ENCODE assay signal across 8 cellular contexts in the genomic region with DNA sequence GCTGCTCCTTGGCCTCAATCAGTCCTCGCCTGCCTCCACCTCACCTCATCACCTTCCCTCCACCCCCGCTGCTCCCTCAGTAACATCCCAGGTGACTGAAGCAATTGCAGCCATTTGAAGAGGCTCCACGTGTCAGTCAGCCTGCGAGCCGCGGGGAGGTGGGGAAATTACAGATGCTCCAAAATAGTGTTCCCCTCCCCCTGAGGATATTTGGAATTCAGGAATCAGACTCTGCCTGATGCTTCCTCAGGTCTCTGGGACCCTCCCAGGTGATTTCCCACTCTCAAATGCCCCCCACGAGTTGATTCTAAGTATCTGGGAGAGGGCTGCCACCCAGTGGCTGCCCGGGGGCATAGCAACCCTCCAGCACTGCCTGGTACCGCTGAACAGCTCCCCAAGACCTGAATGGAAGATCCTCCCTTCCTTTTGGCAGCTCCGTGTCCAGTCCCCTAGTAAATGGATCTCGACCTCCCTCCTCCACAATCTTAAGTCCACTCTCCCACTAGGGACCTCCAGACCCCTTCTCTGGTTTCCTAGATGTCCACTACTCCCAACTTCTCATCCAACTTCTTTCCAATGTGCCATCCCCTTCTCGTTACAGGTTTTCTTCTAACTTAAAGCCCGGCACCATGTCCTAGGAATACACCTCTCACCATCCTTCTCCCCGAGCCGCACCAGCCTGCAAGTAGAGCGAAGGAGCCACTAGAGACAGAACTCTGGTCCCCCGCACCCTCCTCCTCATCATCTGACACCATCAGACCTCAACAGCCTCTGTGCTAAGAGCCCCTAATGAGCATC. TPM values are rescaled to one million over a fixed set of nuclear protein-coding genes. Genes with fewer than 3 reads are reported as not detected.
DNase-seq lines count a peak whose midpoint lies in the region; ATAC-seq and TF ChIP-seq lines count a peak whose summit lies in the region.

No MANE protein-coding gene starts in this region.

- TF ChIP-seq CTCF in esophagus muscularis mucosa (IDR thresholded peaks at IDR 0.05) (peak; percentile 95 to 99 (median 96)), natural killer cell (IDR thresholded peaks at IDR 0.05) (peak; percentile 77), suprapubic skin (IDR thresholded peaks at IDR 0.05) (peak; percentile 85 to 96)

- TF ChIP-seq POLR2A in esophagus muscularis mucosa (IDR thresholded peaks at IDR 0.05; ENCODE audit: low read depth) (no peak), suprapubic skin (IDR thresholded peaks at IDR 0.05) (no peak)

- no peaks in the 10 kb centered on the region for H3K4me1 ChIP-seq in GM23248 (ENCODE audit: insufficient read depth)
- H3K4me1 ChIP-seq in esophagus muscularis mucosa, result peaks cover 20 to 29% (median 28%) of the 10 kb centered on the region in 4 donors
- peaks cover 24% of the 10 kb centered on the region for H3K4me1 ChIP-seq in suprapubic skin

- no peaks in the 10 kb centered on the region for H3K9me2 ChIP-seq in GM23248 (ENCODE audit: insufficient read depth)

- in situ Hi-C loops in GM23248 (cut with MboI), result loop anchor here (5.0 to 25.0 kb wide), 3 partner anchors 89 to 281 kb away; no protein-coding TSS in a partner anchor

- H3K27ac ChIP-seq in GM23248 (no peak overlapping the region), esophagus muscularis mucosa (replicated peaks in 1 of 4) (no peak overlapping the region), suprapubic skin (no peak overlapping the region)

- no peaks in the 10 kb centered on the region for H3K36me3 ChIP-seq in GM23248 (ENCODE audit: low read depth)
- H3K36me3 ChIP-seq in esophagus muscularis mucosa, result no peaks in the 10 kb centered on the region
- no peaks in the 10 kb centered on the region for H3K36me3 ChIP-seq in suprapubic skin

- DNase-seq in Ammon's horn (ENCODE audit: low spot score), result peak; percentile 72
- peak; percentile 69 for DNase-seq in GM23248
- peak; percentile 83 for DNase-seq in NCI-H69 (lab: John Stamatoyannopoulos, UW)
- peak; percentile 30 for DNase-seq in activated T-cell treated with anti-CD3 and anti-CD28 coated beads for 1 hour (ENCODE audit: low read depth)
- DNase-seq in esophagus muscularis mucosa (ENCODE audit: extremely low spot score), result no peak
- DNase-seq in natural killer cell, result no peak
- DNase-seq in suprapubic skin (ENCODE audit: low spot score in 2 of 2), result no peak
- no peak for DNase-seq in posterior vena cava (ENCODE audit: low spot score)

- H3K27ac Mint-ChIP-seq in natural killer cell, result no peak overlapping the region

- H3K79me2 ChIP-seq in GM23248 (ENCODE audit: insufficient read depth), result no peaks in the 10 kb centered on the region

- H3K27me3 Mint-ChIP-seq in natural killer cell (ENCODE audit: low read depth in 2 of 2), result peaks cover 52 to 62% of the 10 kb centered on the region in 2 donors

- H3K4me3 Mint-ChIP-seq in natural killer cell, result peak overlapping the region; percentile 51

- no peaks in the 10 kb centered on the region; the same call in 1 of the 2 replicates for H3F3A ChIP-seq in GM23248 (ENCODE audit: insufficient read depth)

- 2 to 3% methylated on average over 15 to 17 of the region's 17 CpGs for WGBS in GM23248 (ENCODE audit: low coverage in 1 of 2, low lambda C conversion rate in 2 of 2, missing lambda C conversion rate in 2 of 2), 2 experiments
- 16% methylated on average over 14 of the region's 17 CpGs for WGBS in esophagus muscularis mucosa
- WGBS in suprapubic skin, result 10% methylated on average over 17 of the region's 17 CpGs

- peak overlapping the region; percentile 33; the same call in 1 of the 2 replicates for H2AFZ ChIP-seq in GM23248

- intact Hi-C loops in esophagus muscularis mucosa (cut with DNase I) (no loop called here), natural killer cell (cut with micrococcal nuclease) (loop anchor here (1.0 to 5.0 kb wide), 2 partner anchors 89 to 189 kb away; no protein-coding TSS in a partner anchor), posterior vena cava (cut with DNase I) (loop anchor here in 1 of 2 donors (5.0 to 10.0 kb wide), 2 partner anchors 89 to 191 kb away; no protein-coding TSS in a partner anchor)

- H3K4me3 ChIP-seq in GM23248, result 0 out of 2 replicates have a peak overlapping the region, but pooled peaks have one; percentile 35
- peak overlapping the region in 2 of 4 donors; percentile 26 to 72 for H3K4me3 ChIP-seq in esophagus muscularis mucosa
- no peak overlapping the region for H3K4me3 ChIP-seq in suprapubic skin

- no peaks in the 10 kb centered on the region for H3K36me3 Mint-ChIP-seq in natural killer cell

- peaks cover 24% of the 10 kb centered on the region in 2 donors for H3K4me1 Mint-ChIP-seq in natural killer cell

- no peak overlapping the region for H3K9ac ChIP-seq in GM23248

- H3K9me3 ChIP-seq in GM23248 (ENCODE audit: low read depth), result no peaks in the 10 kb centered on the region
- no peaks in the 10 kb centered on the region for H3K9me3 ChIP-seq in esophagus muscularis mucosa
- no peaks in the 10 kb centered on the region for H3K9me3 ChIP-seq in suprapubic skin

- no peak overlapping the region for H3K4me2 ChIP-seq in GM23248 (ENCODE audit: unreplicated experiment)

- TF ChIP-seq EP300 in esophagus muscularis mucosa (IDR thresholded peaks at IDR 0.05), result no peak
- TF ChIP-seq EP300 in suprapubic skin (IDR thresholded peaks at IDR 0.05), result no peak

- H3K27me3 ChIP-seq in GM23248 (replicated peaks; ENCODE audit: insufficient read depth) (peaks cover 9% of the 10 kb centered on the region; the same call in 1 of the 2 replicates), esophagus muscularis mucosa (peaks cover 0 to 23% (median 0%) of the 10 kb centered on the region in 4 donors), suprapubic skin (no peaks in the 10 kb centered on the region)

- H4K20me1 ChIP-seq in GM23248 (ENCODE audit: insufficient read depth), result no peaks in the 10 kb centered on the region

- ATAC-seq in natural killer cell, result peak; percentile 69 to 83 (median 74)

- no peaks in the 10 kb centered on the region for H3K9me3 Mint-ChIP-seq in natural killer cell

RNA-seq across cellular contexts. Expression of gene ASIC1, which starts 1.4 kb away (rescaled TPM):
- total RNA-seq in GM23248 (2014; rRNA removed; shearing (Covaris generic)), result 0.13 and 1.9 TPM in 2 replicates
- polyA plus RNA-seq in GM23248 (2016; fragmentation: Nextera tagmentation; extraction: Ambion mirVana), result 0.95 and 1.4 TPM in 2 replicates
- total RNA-seq in esophagus muscularis mucosa (1 to 10 TPM in 3 of 4 donors, under 1 TPM in 1; 0.66 to 5.6 (median 2.9) TPM), natural killer cell (under 1 TPM in 1 of 3 donors, not detected in 2; 0.21 TPM), suprapubic skin (1 to 10 TPM in 3 of 4 donors, under 1 TPM in 1; 0.59 to 2.2 (median 1.5) TPM), posterior vena cava (1 to 10 TPM; 2.5 to 4.2 TPM)

RNA-seq across cellular contexts. Expression of gene SMARCD1, which starts 29.1 kb away (rescaled TPM):
- 41.9 and 48.3 TPM in 2 replicates for total RNA-seq in GM23248 (2014; rRNA removed; shearing (Covaris generic))
- 6.4 and 8.2 TPM in 2 replicates for polyA plus RNA-seq in GM23248 (2016; fragmentation: Nextera tagmentation; extraction: Ambion mirVana)
- total RNA-seq in esophagus muscularis mucosa (10 to 100 TPM; 20.3 to 72.4 (median 45.2) TPM), natural killer cell (10 to 100 TPM; 81.3 to 97.0 (median 88.6) TPM), suprapubic skin (10 to 100 TPM; 62.8 to 86.5 (median 69.7) TPM), posterior vena cava (10 to 100 TPM; 27.9 to 33.0 TPM)

RNA-seq across cellular contexts. Expression of gene RACGAP1, which starts 30.7 kb away (rescaled TPM):
- 55.4 and 63.5 TPM in 2 replicates for total RNA-seq in GM23248 (2014; rRNA removed; shearing (Covaris generic))
- 35.4 and 35.7 TPM in 2 replicates for polyA plus RNA-seq in GM23248 (2016; fragmentation: Nextera tagmentation; extraction: Ambion mirVana)
- 10 to 100 TPM; 10.5 to 13.3 (median 11.4) TPM for total RNA-seq in esophagus muscularis mucosa
- 10 to 100 TPM in 1 of 3 donors, 1 to 10 TPM in 2; 6.1 to 11.6 (median 8.7) TPM for total RNA-seq in natural killer cell
- total RNA-seq in suprapubic skin, result 10 to 100 TPM; 13.8 to 20.4 (median 16.2) TPM
- 10 to 100 TPM in 1 of 2 donors, 1 to 10 TPM in 1; 9.9 to 10.5 TPM for total RNA-seq in posterior vena cava

RNA-seq across cellular contexts. Expression of gene GPD1, which starts 47.8 kb away (rescaled TPM):
- 0.13 TPM in 1 of 2 replicates, not detected in the other for total RNA-seq in GM23248 (2014; rRNA removed; shearing (Covaris generic))
- polyA plus RNA-seq in GM23248 (2016; fragmentation: Nextera tagmentation; extraction: Ambion mirVana), result not detected in 2 replicates
- 1 to 10 TPM in 1 of 4 donors, under 1 TPM in 3; 0.17 to 2.5 (median 0.60) TPM for total RNA-seq in esophagus muscularis mucosa
- total RNA-seq in natural killer cell, result under 1 TPM in 1 of 3 donors, not detected in 2; 0.65 TPM
- total RNA-seq in suprapubic skin, result 10 to 100 TPM; 49.5 to 74.5 (median 61.8) TPM
- 1 to 10 TPM; 1.5 to 4.5 TPM for total RNA-seq in posterior vena cava

RNA-seq across cellular contexts. Expression of gene COX14, which starts 56.0 kb away (rescaled TPM):
- total RNA-seq in GM23248 (2014; rRNA removed; shearing (Covaris generic)), result 24.4 and 53.4 TPM in 2 replicates
- 122 and 125 TPM in 2 replicates for polyA plus RNA-seq in GM23248 (2016; fragmentation: Nextera tagmentation; extraction: Ambion mirVana)
- total RNA-seq in esophagus muscularis mucosa (100 to 1,000 TPM in 1 of 4 donors, 10 to 100 TPM in 3; 52.8 to 105 (median 87.6) TPM), natural killer cell (10 to 100 TPM; 32.8 to 42.6 (median 36.7) TPM), suprapubic skin (10 to 100 TPM; 29.4 to 45.5 (median 34.6) TPM), posterior vena cava (10 to 100 TPM; 44.7 to 54.3 TPM)

Comparison
In these comparisons a context has a peak if more than half of its experiments do, and no peak if none do; other contexts are left out.
1. DNase-seq: peak in Ammon's horn (single experiment), GM23248 (single experiment), NCI-H69 (single experiment) and activated T-cell treated with anti-CD3 and anti-CD28 coated beads for 1 hour (single experiment); none in esophagus muscularis mucosa (single experiment), natural killer cell (single experiment), suprapubic skin (0 of 2) and posterior vena cava (single experiment).
2. Peak in every context shown above with its lines, with median percentiles within 50 percentile points of each other: CTCF ChIP-seq.